In genomic region chr2:74871414-74871813, GRCh38 we compare ENCODE assay signal across 13 cellular contexts. TPM values are rescaled to one million over a fixed set of nuclear protein-coding genes. Genes with fewer than 3 reads are reported as not detected.
DNase-seq lines count a peak whose midpoint lies in the region; ATAC-seq and TF ChIP-seq lines count a peak whose summit lies in the region.
"Had no signal": no experiment of that assay in that cellular context is flagged by ENCODE, and none has a peak within 500 bp of the region (broad histone marks: within the 10 kb centered on the region; RNA-seq: fewer than 3 reads in every experiment).

No MANE protein-coding gene starts in this region.

- ATAC-seq in upper lobe of right lung: no peak
- no peak for ATAC-seq in T-cell (replicated peaks in 1 of 4)

- peaks cover 32% of the 10 kb centered on the region for H3K36me3 Mint-ChIP-seq in T-cell

- intact Hi-C loops in left ventricle myocardium inferior (cut with micrococcal nuclease) (no loop called here), upper lobe of right lung (cut with DNase I) (no loop called here)

- no peak overlapping the region for H3K27ac Mint-ChIP-seq in T-cell
- H3K27ac Mint-ChIP-seq: B cell; CD4-positive, alpha-beta T cell had no signal

- DNase-seq in cardiac muscle cell (ENCODE audit: low read depth in 1 of 2, low spot score in 1 of 2) (no peak), left ventricle myocardium inferior (no peak), amniotic epithelial cell (ENCODE audit: low read depth) (peak; percentile 77), mesenteric fat pad (ENCODE audit: low spot score) (peak; percentile 37), upper lobe of right lung (peak; percentile 22), NCI-H2171 (lab: John Stamatoyannopoulos, UW) (no peak), NCI-H226 (no peak), T-cell (no peak)
- DNase-seq: C1 segment of cervical spinal cord; Caco-2; CD4-positive, alpha-beta T cell; H9 had no signal

- H3K27me3 ChIP-seq in cardiac muscle cell (no peaks in the 10 kb centered on the region), left ventricle myocardium inferior (ENCODE audit: low read depth) (no peaks in the 10 kb centered on the region), upper lobe of right lung (no peaks in the 10 kb centered on the region)

- no peak overlapping the region for H3K4me3 Mint-ChIP-seq in T-cell
- H3K4me3 Mint-ChIP-seq: B cell; CD4-positive, alpha-beta T cell; H9 had no signal

- no peaks in the 10 kb centered on the region for H3K9me3 Mint-ChIP-seq in T-cell
- H3K9me3 Mint-ChIP-seq: CD4-positive, alpha-beta T cell; H9 had no signal

- H3K4me1 Mint-ChIP-seq in T-cell: peaks cover 5 to 20% (median 12%) of the 10 kb centered on the region in 3 donors

- no peaks in the 10 kb centered on the region for H3K9me3 ChIP-seq in cardiac muscle cell (ENCODE audit: low read depth)
- no peaks in the 10 kb centered on the region for H3K9me3 ChIP-seq in left ventricle myocardium inferior (replicated peaks)
- H3K9me3 ChIP-seq in upper lobe of right lung: no peaks in the 10 kb centered on the region
- H3K9me3 ChIP-seq: Caco-2 had no signal

- no peak overlapping the region for H3K4me3 ChIP-seq in cardiac muscle cell
- no peak overlapping the region for H3K4me3 ChIP-seq in left ventricle myocardium inferior
- H3K4me3 ChIP-seq in upper lobe of right lung: no peak overlapping the region

- H3K4me1 ChIP-seq in cardiac muscle cell (ENCODE audit: low read depth) (peaks cover 51% of the 10 kb centered on the region), left ventricle myocardium inferior (peaks cover 32% of the 10 kb centered on the region), upper lobe of right lung (peaks cover 62% of the 10 kb centered on the region)

- H3K36me3 ChIP-seq in cardiac muscle cell: peaks cover 43% of the 10 kb centered on the region
- H3K36me3 ChIP-seq in left ventricle myocardium inferior: no peaks in the 10 kb centered on the region
- peaks cover 5% of the 10 kb centered on the region for H3K36me3 ChIP-seq in upper lobe of right lung

- TF ChIP-seq CTCF in cardiac muscle cell (IDR thresholded peaks at IDR 0.05; ENCODE audit: low read depth, low read length): no peak
- no peak for TF ChIP-seq CTCF in left ventricle myocardium inferior (IDR thresholded peaks at IDR 0.05; ENCODE audit: borderline replicate concordance)
- no peak for TF ChIP-seq CTCF in upper lobe of right lung (IDR thresholded peaks at IDR 0.05)

- H3K27ac ChIP-seq in cardiac muscle cell: peak overlapping the region; percentile 30
- no peak overlapping the region for H3K27ac ChIP-seq in left ventricle myocardium inferior (replicated peaks)
- H3K27ac ChIP-seq in upper lobe of right lung: no peak overlapping the region

- no peaks in the 10 kb centered on the region for H3K27me3 Mint-ChIP-seq in T-cell
- H3K27me3 Mint-ChIP-seq: B cell; CD4-positive, alpha-beta T cell had no signal

- POLR2A ChIA-PET in T-cell (lab: Charles Lee): no interaction called here

- CTCF ChIA-PET in T-cell (lab: Charles Lee): no interaction called here

RNA-seq across cellular contexts. Expression of gene HK2, which starts 37.5 kb away (rescaled TPM):
- total RNA-seq in cardiac muscle cell: 109 and 127 TPM in 2 replicates
- polyA plus RNA-seq in cardiac muscle cell: 77.3 and 94.6 TPM in 2 replicates
- total RNA-seq in left ventricle myocardium inferior: 19.0 TPM
- total RNA-seq in mesenteric fat pad: 46.2 TPM
- total RNA-seq in upper lobe of right lung: 77.1 TPM
- total RNA-seq in T-cell: 10 to 100 TPM in 3 of 5 donors, 1 to 10 TPM in 2; 8.6 to 14.4 (median 10.6) TPM

Comparison
In these comparisons a context has a peak if more than half of its experiments do, and no peak if none do; other contexts are left out.
1. DNase-seq: peak in amniotic epithelial cell (single experiment), mesenteric fat pad (single experiment) and upper lobe of right lung (single experiment); none in cardiac muscle cell (0 of 2), left ventricle myocardium inferior (single experiment), NCI-H2171 (single experiment), NCI-H226 (single experiment) and T-cell (0 of 34).